ENCODE assay signal across 8 cellular contexts in the genomic region with DNA sequence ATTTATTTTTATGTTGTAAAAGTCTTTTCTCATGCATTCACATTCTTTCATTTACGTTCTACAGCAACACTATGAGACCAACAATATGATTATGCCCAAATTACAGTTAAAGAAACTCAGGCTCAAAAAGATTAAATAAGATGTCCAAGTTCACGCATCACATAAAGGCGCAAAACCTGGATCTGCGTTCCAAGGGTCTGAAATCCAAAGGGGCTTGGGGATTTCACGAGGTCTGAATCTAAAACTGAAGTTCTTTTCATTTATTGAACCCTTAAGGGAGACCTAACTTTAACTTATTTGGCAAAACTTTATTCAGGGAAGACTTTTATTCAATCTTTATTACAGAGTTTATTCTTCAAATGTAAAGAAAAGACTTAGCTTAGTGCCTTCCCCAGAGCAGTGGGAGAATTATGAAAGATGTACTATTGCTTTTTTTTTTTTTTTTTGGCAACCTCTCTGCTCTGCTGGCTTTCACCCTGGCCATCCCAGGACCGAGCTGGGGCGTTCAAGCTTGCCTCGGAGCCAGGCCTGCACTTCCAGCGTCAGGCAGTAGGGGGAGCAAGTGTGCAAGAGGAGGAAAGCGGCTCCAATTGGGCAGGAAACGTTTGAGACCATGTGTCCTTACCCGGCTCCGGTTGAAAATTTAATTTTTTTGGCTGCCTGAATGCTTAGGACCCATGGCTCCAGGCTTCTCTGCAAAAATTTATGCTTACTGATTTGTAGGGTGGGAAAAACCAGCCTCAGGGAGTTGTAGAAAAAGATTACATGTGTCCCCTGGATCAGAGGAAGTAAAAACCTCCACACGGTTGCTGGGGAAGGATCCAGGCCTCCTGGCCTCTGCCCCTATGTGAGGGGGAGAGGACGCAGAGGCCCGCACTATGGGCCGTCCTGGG.
DNase-seq lines count a peak whose midpoint lies in the region; ATAC-seq and TF ChIP-seq lines count a peak whose summit lies in the region.

No MANE protein-coding gene starts in this region.

- intact Hi-C loops in PC-9 (cut with micrococcal nuclease; ENCODE audit: unreplicated experiment), result loop anchor here (1.0 to 5.0 kb wide), 9 partner anchors 44 to 409 kb away; no protein-coding TSS in a partner anchor

- peak overlapping the region; percentile 76 for H3K27ac ChIP-seq in PC-9

- H3K4me3 ChIP-seq in PC-9, result peak overlapping the region; percentile 10; the same call in 1 of the 2 replicates

- peaks cover 27% of the 10 kb centered on the region for H3F3A ChIP-seq in PC-9 (ENCODE audit: insufficient read depth, low read depth)

- H3K27me3 ChIP-seq in PC-9 (ENCODE audit: insufficient read depth, low read depth), result no peaks in the 10 kb centered on the region

- H3K36me3 ChIP-seq in PC-9 (ENCODE audit: low read depth), result no peaks in the 10 kb centered on the region

- no peaks in the 10 kb centered on the region for H3K36me3 Mint-ChIP-seq in activated T-cell treated with anti-CD3 and anti-CD28 coated beads, Interleukin-2, amount 50 U/mL, for 4 hours (ENCODE audit: insufficient read depth)
- H3K36me3 Mint-ChIP-seq in naive B cell, result peaks cover 0 to 10% of the 10 kb centered on the region in 2 donors

- TF ChIP-seq CTCF in PC-9 (conservative IDR thresholded peaks at IDR 0.05), result peak; percentile 98

- peak overlapping the region; percentile 65 to 96 (median 90) for H3K27ac Mint-ChIP-seq in naive B cell

- POLR2A ChIA-PET in PC-9 (lab: Charles Lee; ENCODE audit: unreplicated experiment), result interaction anchor here (0.6 kb wide), 2 partner anchors 27 to 109 kb away, joined by 4 to 5 read pairs; no protein-coding TSS in a partner anchor

- H3K9me2 ChIP-seq in PC-9 (ENCODE audit: insufficient read depth), result no peaks in the 10 kb centered on the region

- in situ Hi-C loops in KBM-7 (cut with MboI; ENCODE audit: low pct_unique_long_range_greater_than_20kb, low sequenced_read_pairs), result loop anchor here (25.0 kb wide), 2 partner anchors 257 to 343 kb away; a partner anchor contains a TSS

- H3K4me1 ChIP-seq in PC-9 (replicated peaks; ENCODE audit: insufficient read depth), result peaks cover 27% of the 10 kb centered on the region

- no peaks in the 10 kb centered on the region for H4K20me1 ChIP-seq in PC-9 (ENCODE audit: insufficient read depth)

- no TSS peak for BruUV-seq in PC-9 (replicated peaks; lab: Mats Ljungman, UMichigan)

- H3K9me3 ChIP-seq in PC-9 (ENCODE audit: insufficient read depth, low read depth), result no peaks in the 10 kb centered on the region; the same call in 1 of the 2 replicates

- peak overlapping the region; percentile 79 for H3K4me3 Mint-ChIP-seq in activated T-cell treated with anti-CD3 and anti-CD28 coated beads, Interleukin-2, amount 50 U/mL, for 4 hours
- peak overlapping the region; percentile 75 to 91 (median 89) for H3K4me3 Mint-ChIP-seq in naive B cell

- H3K4me2 ChIP-seq in PC-9, result peak overlapping the region; percentile 56

- H2AFZ ChIP-seq in PC-9, result no peak overlapping the region; the same call in 1 of the 2 replicates

- CTCF ChIA-PET in PC-9 (lab: Charles Lee), result interaction anchor here (0.6 to 1.9 kb wide), 14 partner anchors 44 to 1007 kb away, joined by 3 to 20 read pairs (median 7); no protein-coding TSS in a partner anchor

- no peaks in the 10 kb centered on the region for H3K79me2 ChIP-seq in PC-9 (ENCODE audit: low read depth)

- DNase-seq in CMK (ENCODE audit: low read depth), result peak; percentile 85
- peak; percentile 96 for DNase-seq in KBM-7
- DNase-seq in PC-9, result peak; percentile 79 to 92
- peak; percentile 93 for DNase-seq in activated T-cell treated with anti-CD3 and anti-CD28 coated beads, Interleukin-2, amount 50 U/mL, for 4 hours
- DNase-seq in naive B cell, result peak; percentile 65
- DNase-seq in stimulated activated CD8-positive, alpha-beta memory T cell treated with anti-CD3 and anti-CD28 coated beads, Interleukin-7, amount 100 ng/mL, for 4 hours (ENCODE audit: low read depth in 2 of 2), result peak; percentile 74 to 82

- H3K9me3 Mint-ChIP-seq in activated T-cell treated with anti-CD3 and anti-CD28 coated beads, Interleukin-2, amount 50 U/mL, for 4 hours, result no peaks in the 10 kb centered on the region
- peaks cover 0 to 10% (median 4%) of the 10 kb centered on the region in 7 donors for H3K9me3 Mint-ChIP-seq in naive B cell

- peak; percentile 53 for ATAC-seq in GM21515 (IDR thresholded peaks at IDR 0.05; ENCODE audit: unreplicated experiment)
- peak; percentile 68 to 70 for ATAC-seq in activated T-cell treated with anti-CD3 and anti-CD28 coated beads, Interleukin-2, amount 50 U/mL, for 4 hours
- ATAC-seq in esophagus mucosa, result peak; percentile 88
- ATAC-seq in naive B cell (ENCODE audit: low read depth in 2 of 2), result peak; percentile 57

- H3K4me1 Mint-ChIP-seq in activated T-cell treated with anti-CD3 and anti-CD28 coated beads, Interleukin-2, amount 50 U/mL, for 4 hours (ENCODE audit: low read depth), result peaks cover 37% of the 10 kb centered on the region
- H3K4me1 Mint-ChIP-seq in naive B cell, result peaks cover 16 to 27% (median 25%) of the 10 kb centered on the region in 3 donors

- H3K27me3 Mint-ChIP-seq in activated T-cell treated with anti-CD3 and anti-CD28 coated beads, Interleukin-2, amount 50 U/mL, for 4 hours (ENCODE audit: low read depth), result no peaks in the 10 kb centered on the region
- H3K27me3 Mint-ChIP-seq in naive B cell, result no peaks in the 10 kb centered on the region

Comparison
In these comparisons a context has a peak if more than half of its experiments do, and no peak if none do; other contexts are left out.
1. Peak in every context shown above with its lines: DNase-seq, ATAC-seq, H3K4me3 ChIP-seq and H3K27ac ChIP-seq.